Comparison of ENCODE assay signal across 24 cellular contexts in genomic region chr13:59770451-59770850, GRCh38.
"Had no signal": no experiment of that assay in that cellular context is flagged by ENCODE, and none has a peak within 500 bp of the region (broad histone marks: within the 10 kb centered on the region; RNA-seq: fewer than 3 reads in every experiment).

No MANE protein-coding gene starts in this region.

- DNase-seq: activated CD4-positive, alpha-beta memory T cell treated with anti-CD3 and anti-CD28 coated beads, Interleukin-2, amount 10 ng/mL, durations not matched to agents 7 days and 5 days; activated CD4-positive, alpha-beta T cell treated with anti-CD3 and anti-CD28 coated beads for 48 hours; activated CD8-positive, alpha-beta memory T cell treated with anti-CD3 and anti-CD28 coated beads, Interleukin-2, amount 10 ng/mL, durations not matched to agents 7 days and 5 days; activated gamma-delta T cell; activated naive CD4-positive, alpha-beta T cell treated with anti-CD3 and anti-CD28 coated beads, Interleukin-2, amount 50 U/mL, for 16 hours; activated naive CD8-positive, alpha-beta T cell treated with anti-CD3 and anti-CD28 coated beads, Interleukin-2, amount 50 U/mL, for 24 hours; cortex of kidney; endodermal cell; foreskin melanocyte; immature natural killer cell; kidney glomerular epithelial cell; left ventricle myocardium inferior; nucleus accumbens; posterior cingulate gyrus; right lobe of liver; stimulated activated CD4-positive, alpha-beta T cell treated with anti-CD3 and anti-CD28 coated beads, Interleukin-1b, Interleukin-23, amount 100 ng/mL, for 48 hours; substantia nigra; thyroid gland had no signal

- H3K4me1 Mint-ChIP-seq: activated CD4-positive, alpha-beta memory T cell treated with anti-CD3 and anti-CD28 coated beads, Interleukin-2, amount 10 ng/mL, durations not matched to agents 7 days and 5 days; activated CD8-positive, alpha-beta memory T cell treated with anti-CD3 and anti-CD28 coated beads, Interleukin-2, amount 10 ng/mL, durations not matched to agents 7 days and 5 days; activated naive CD8-positive, alpha-beta T cell treated with anti-CD3 and anti-CD28 coated beads, Interleukin-2, amount 50 U/mL, for 24 hours; immature natural killer cell had no signal

- H3K9me3 Mint-ChIP-seq: activated CD4-positive, alpha-beta memory T cell treated with anti-CD3 and anti-CD28 coated beads, Interleukin-2, amount 10 ng/mL, durations not matched to agents 7 days and 5 days; activated naive CD8-positive, alpha-beta T cell treated with anti-CD3 and anti-CD28 coated beads, Interleukin-2, amount 50 U/mL, for 24 hours; activated T-helper 1 cell treated with anti-CD3 and anti-CD28 coated beads, Interleukin-12 subunit alpha, Interleukin-12 subunit beta, Interleukin-2, Interleukin-4 antibody, amounts not matched to agents 30 ng/mL and 10 ng/mL and 1 ng/mL, durations not matched to agents 14 hours and 24 hours and 36 hours; endodermal cell; stimulated activated naive CD8-positive, alpha-beta T cell treated with anti-CD3 and anti-CD28 coated beads, Interleukin-15, Interleukin-2, amounts not matched to agents 100 ng/mL and 50 ng/mL, for 24 hours; T-helper 1 cell treated with Interleukin-12 subunit alpha and Interleukin-12 subunit beta and Interleukin-4 antibody, amounts not matched to agents 30 μg/mL and 1 μg/mL, for 36 hours had no signal

- ATAC-seq: activated CD8-positive, alpha-beta memory T cell treated with anti-CD3 and anti-CD28 coated beads, Interleukin-2, amount 10 ng/mL, durations not matched to agents 7 days and 5 days; activated naive CD8-positive, alpha-beta T cell treated with anti-CD3 and anti-CD28 coated beads, Interleukin-2, amount 50 U/mL, for 24 hours; right lobe of liver had no signal

- H3K27me3 Mint-ChIP-seq: activated CD4-positive, alpha-beta memory T cell treated with anti-CD3 and anti-CD28 coated beads, Interleukin-2, amount 10 ng/mL, durations not matched to agents 7 days and 5 days; activated CD8-positive, alpha-beta memory T cell treated with anti-CD3 and anti-CD28 coated beads, Interleukin-2, amount 10 ng/mL, durations not matched to agents 7 days and 5 days; activated naive CD8-positive, alpha-beta T cell treated with anti-CD3 and anti-CD28 coated beads, Interleukin-2, amount 50 U/mL, for 24 hours; stimulated activated naive CD8-positive, alpha-beta T cell treated with anti-CD3 and anti-CD28 coated beads, Interleukin-15, Interleukin-2, amounts not matched to agents 100 ng/mL and 50 ng/mL, for 24 hours had no signal

- H3K9me3 ChIP-seq: left ventricle myocardium inferior, right lobe of liver, thyroid gland had no signal

- H3K27me3 ChIP-seq: cardiac muscle cell, right lobe of liver, thyroid gland had no signal

- H3K27ac ChIP-seq: cardiac muscle cell, epithelial cell of prostate, left ventricle myocardium inferior, right lobe of liver, skin epidermis, thyroid gland had no signal

- H3K27ac Mint-ChIP-seq: activated CD4-positive, alpha-beta memory T cell treated with anti-CD3 and anti-CD28 coated beads, Interleukin-2, amount 10 ng/mL, durations not matched to agents 7 days and 5 days; activated CD8-positive, alpha-beta memory T cell treated with anti-CD3 and anti-CD28 coated beads, Interleukin-2, amount 10 ng/mL, durations not matched to agents 7 days and 5 days; activated naive CD8-positive, alpha-beta T cell treated with anti-CD3 and anti-CD28 coated beads, Interleukin-2, amount 50 U/mL, for 24 hours; activated T-helper 1 cell treated with anti-CD3 and anti-CD28 coated beads, Interleukin-12 subunit alpha, Interleukin-12 subunit beta, Interleukin-2, Interleukin-4 antibody, amounts not matched to agents 30 ng/mL and 10 ng/mL and 1 ng/mL, durations not matched to agents 14 hours and 24 hours and 36 hours; endodermal cell; immature natural killer cell; stimulated activated naive CD8-positive, alpha-beta T cell treated with anti-CD3 and anti-CD28 coated beads, Interleukin-15, Interleukin-2, amounts not matched to agents 100 ng/mL and 50 ng/mL, for 24 hours; T-helper 1 cell treated with Interleukin-12 subunit alpha and Interleukin-12 subunit beta and Interleukin-4 antibody, amounts not matched to agents 30 μg/mL and 1 μg/mL, for 36 hours had no signal

- H3K36me3 ChIP-seq: cardiac muscle cell, left ventricle myocardium inferior, right lobe of liver, thyroid gland had no signal

- H3K4me3 ChIP-seq: cardiac muscle cell, left ventricle myocardium inferior, right lobe of liver, skin epidermis, thyroid gland had no signal

- H3K4me1 ChIP-seq: left ventricle myocardium inferior, right lobe of liver, thyroid gland had no signal

- H3K36me3 Mint-ChIP-seq: immature natural killer cell had no signal

- H3K4me3 Mint-ChIP-seq: activated CD4-positive, alpha-beta memory T cell treated with anti-CD3 and anti-CD28 coated beads, Interleukin-2, amount 10 ng/mL, durations not matched to agents 7 days and 5 days; activated CD8-positive, alpha-beta memory T cell treated with anti-CD3 and anti-CD28 coated beads, Interleukin-2, amount 10 ng/mL, durations not matched to agents 7 days and 5 days; activated naive CD8-positive, alpha-beta T cell treated with anti-CD3 and anti-CD28 coated beads, Interleukin-2, amount 50 U/mL, for 24 hours; activated T-helper 1 cell treated with anti-CD3 and anti-CD28 coated beads, Interleukin-12 subunit alpha, Interleukin-12 subunit beta, Interleukin-2, Interleukin-4 antibody, amounts not matched to agents 30 ng/mL and 10 ng/mL and 1 ng/mL, durations not matched to agents 14 hours and 24 hours and 36 hours; endodermal cell; immature natural killer cell; stimulated activated naive CD8-positive, alpha-beta T cell treated with anti-CD3 and anti-CD28 coated beads, Interleukin-15, Interleukin-2, amounts not matched to agents 100 ng/mL and 50 ng/mL, for 24 hours; T-helper 1 cell treated with Interleukin-12 subunit alpha and Interleukin-12 subunit beta and Interleukin-4 antibody, amounts not matched to agents 30 μg/mL and 1 μg/mL, for 36 hours had no signal
